Comparison of ENCODE assay signal across 1 cellular context in genomic region chr1:211831558-211832323, GRCh38.
TF ChIP-seq lines count a peak whose summit lies in the region.

No MANE protein-coding gene starts in this region.

TF ChIP-seq in GM23338, 12 proteins besides CTCF, POLR2A, EP300 and RAD21 (continued from another document):
- TF ChIP-seq, protein P1, sequence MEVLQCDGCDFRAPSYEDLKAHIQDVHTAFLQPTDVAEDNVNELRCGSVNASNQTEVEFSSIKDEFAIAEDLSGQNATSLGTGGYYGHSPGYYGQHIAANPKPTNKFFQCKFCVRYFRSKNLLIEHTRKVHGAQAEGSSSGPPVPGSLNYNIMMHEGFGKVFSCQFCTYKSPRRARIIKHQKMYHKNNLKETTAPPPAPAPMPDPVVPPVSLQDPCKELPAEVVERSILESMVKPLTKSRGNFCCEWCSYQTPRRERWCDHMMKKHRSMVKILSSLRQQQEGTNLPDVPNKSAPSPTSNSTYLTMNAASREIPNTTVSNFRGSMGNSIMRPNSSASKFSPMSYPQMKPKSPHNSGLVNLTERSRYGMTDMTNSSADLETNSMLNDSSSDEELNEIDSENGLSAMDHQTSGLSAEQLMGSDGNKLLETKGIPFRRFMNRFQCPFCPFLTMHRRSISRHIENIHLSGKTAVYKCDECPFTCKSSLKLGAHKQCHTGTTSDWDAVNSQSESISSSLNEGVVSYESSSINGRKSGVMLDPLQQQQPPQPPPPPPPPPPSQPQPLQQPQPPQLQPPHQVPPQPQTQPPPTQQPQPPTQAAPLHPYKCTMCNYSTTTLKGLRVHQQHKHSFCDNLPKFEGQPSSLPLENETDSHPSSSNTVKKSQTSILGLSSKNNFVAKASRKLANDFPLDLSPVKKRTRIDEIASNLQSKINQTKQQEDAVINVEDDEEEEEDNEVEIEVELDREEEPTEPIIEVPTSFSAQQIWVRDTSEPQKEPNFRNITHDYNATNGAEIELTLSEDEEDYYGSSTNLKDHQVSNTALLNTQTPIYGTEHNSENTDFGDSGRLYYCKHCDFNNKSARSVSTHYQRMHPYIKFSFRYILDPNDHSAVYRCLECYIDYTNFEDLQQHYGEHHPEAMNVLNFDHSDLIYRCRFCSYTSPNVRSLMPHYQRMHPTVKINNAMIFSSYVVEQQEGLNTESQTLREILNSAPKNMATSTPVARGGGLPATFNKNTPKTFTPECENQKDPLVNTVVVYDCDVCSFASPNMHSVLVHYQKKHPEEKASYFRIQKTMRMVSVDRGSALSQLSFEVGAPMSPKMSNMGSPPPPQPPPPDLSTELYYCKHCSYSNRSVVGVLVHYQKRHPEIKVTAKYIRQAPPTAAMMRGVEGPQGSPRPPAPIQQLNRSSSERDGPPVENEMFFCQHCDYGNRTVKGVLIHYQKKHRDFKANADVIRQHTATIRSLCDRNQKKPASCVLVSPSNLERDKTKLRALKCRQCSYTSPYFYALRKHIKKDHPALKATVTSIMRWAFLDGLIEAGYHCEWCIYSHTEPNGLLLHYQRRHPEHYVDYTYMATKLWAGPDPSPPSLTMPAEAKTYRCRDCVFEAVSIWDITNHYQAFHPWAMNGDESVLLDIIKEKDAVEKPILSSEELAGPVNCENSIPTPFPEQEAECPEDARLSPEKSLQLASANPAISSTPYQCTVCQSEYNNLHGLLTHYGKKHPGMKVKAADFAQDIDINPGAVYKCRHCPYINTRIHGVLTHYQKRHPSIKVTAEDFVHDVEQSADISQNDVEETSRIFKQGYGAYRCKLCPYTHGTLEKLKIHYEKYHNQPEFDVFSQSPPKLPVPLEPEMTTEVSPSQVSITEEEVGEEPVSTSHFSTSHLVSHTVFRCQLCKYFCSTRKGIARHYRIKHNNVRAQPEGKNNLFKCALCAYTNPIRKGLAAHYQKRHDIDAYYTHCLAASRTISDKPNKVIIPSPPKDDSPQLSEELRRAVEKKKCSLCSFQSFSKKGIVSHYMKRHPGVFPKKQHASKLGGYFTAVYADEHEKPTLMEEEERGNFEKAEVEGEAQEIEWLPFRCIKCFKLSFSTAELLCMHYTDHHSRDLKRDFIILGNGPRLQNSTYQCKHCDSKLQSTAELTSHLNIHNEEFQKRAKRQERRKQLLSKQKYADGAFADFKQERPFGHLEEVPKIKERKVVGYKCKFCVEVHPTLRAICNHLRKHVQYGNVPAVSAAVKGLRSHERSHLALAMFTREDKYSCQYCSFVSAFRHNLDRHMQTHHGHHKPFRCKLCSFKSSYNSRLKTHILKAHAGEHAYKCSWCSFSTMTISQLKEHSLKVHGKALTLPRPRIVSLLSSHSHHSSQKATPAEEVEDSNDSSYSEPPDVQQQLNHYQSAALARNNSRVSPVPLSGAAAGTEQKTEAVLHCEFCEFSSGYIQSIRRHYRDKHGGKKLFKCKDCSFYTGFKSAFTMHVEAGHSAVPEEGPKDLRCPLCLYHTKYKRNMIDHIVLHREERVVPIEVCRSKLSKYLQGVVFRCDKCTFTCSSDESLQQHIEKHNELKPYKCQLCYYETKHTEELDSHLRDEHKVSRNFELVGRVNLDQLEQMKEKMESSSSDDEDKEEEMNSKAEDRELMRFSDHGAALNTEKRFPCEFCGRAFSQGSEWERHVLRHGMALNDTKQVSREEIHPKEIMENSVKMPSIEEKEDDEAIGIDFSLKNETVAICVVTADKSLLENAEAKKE (CRISPR knock-in tag; IDR thresholded peaks at IDR 0.05) = no peak
- TF ChIP-seq ZNF114 (CRISPR knock-in tag; IDR thresholded peaks at IDR 0.05) = no peak
- no peak for TF ChIP-seq POLR2AphosphoS5 (IDR thresholded peaks at IDR 0.05; ENCODE audit: low read depth)
- no peak for TF ChIP-seq ETS1 (IDR thresholded peaks at IDR 0.05)
- TF ChIP-seq CREB1 (CRISPR knock-in tag; IDR thresholded peaks at IDR 0.05; ENCODE audit: low read depth) = no peak
TF ChIP-seq in GM23338: peak in this region for 0.
